Comparison of ENCODE assay signal across 8 cellular contexts in genomic region chr10:97195654-97196212, GRCh38. TPM values are rescaled to one million over a fixed set of nuclear protein-coding genes. Genes with fewer than 3 reads are reported as not detected.
A peak's percentile ranks its signal among the peaks of the same experiment; 100 is the strongest.
DNase-seq lines count a peak whose midpoint lies in the region; ATAC-seq and TF ChIP-seq lines count a peak whose summit lies in the region.

No MANE protein-coding gene starts in this region.

- TF ChIP-seq POLR2A in thyroid gland (IDR thresholded peaks at IDR 0.05), result no peak

- DNase-seq in T-helper 2 cell treated with Interferon-gamma antibody and Interleukin-4, amounts not matched to agents 5 μg/mL and 100 μg/mL, for 36 hours (ENCODE audit: low spot score), result no peak
- DNase-seq in T-helper 2 cell, result no peak
- no peak for DNase-seq in activated T-helper 1 cell treated with anti-CD3 and anti-CD28 coated beads, Interleukin-12 subunit alpha, Interleukin-12 subunit beta, Interleukin-2, Interleukin-4 antibody, amounts not matched to agents 30 ng/mL and 10 ng/mL and 1 ng/mL, durations not matched to agents 14 hours and 24 hours and 36 hours (ENCODE audit: low spot score)
- no peak for DNase-seq in immature natural killer cell
- DNase-seq in NCI-H524 treated with DMSO at 0.1 percent for 48 hours (lab: John Stamatoyannopoulos, UW), result no peak
- DNase-seq in thyroid gland, result no peak

- no peak for TF ChIP-seq CTCF in thyroid gland (IDR thresholded peaks at IDR 0.05)

- H3K4me1 ChIP-seq in subcutaneous abdominal adipose tissue (ENCODE audit: control insufficient read depth in 5 of 5, insufficient read depth in 5 of 5, low read length in 5 of 5) (peaks cover 0 to 11% (median 10%) of the 10 kb centered on the region in 5 donors), thyroid gland (peaks cover 8 to 10% of the 10 kb centered on the region in 2 donors)

- intact Hi-C loops in activated T-helper 1 cell treated with anti-CD3 and anti-CD28 coated beads, Interleukin-12 subunit alpha, Interleukin-12 subunit beta, Interleukin-2, Interleukin-4 antibody, amounts not matched to agents 30 ng/mL and 10 ng/mL and 1 ng/mL, durations not matched to agents 14 hours and 24 hours and 36 hours (cut with micrococcal nuclease), result loop anchor here (1.0 to 2.0 kb wide), 2 partner anchors 35 to 114 kb away; no protein-coding TSS in a partner anchor
- intact Hi-C loops in thyroid gland (cut with DNase I), result no loop called here

- 14 to 27% methylated on average over 3 to 9 of the region's 11 CpGs for WGBS in thyroid gland, 2 donors

- H3K27ac ChIP-seq in subcutaneous abdominal adipose tissue (ENCODE audit: low read depth, low read length) (no peak overlapping the region), thyroid gland (peak overlapping the region in 1 of 3 donors; percentile 45)

- peaks cover 61% of the 10 kb centered on the region for H3K27me3 Mint-ChIP-seq in T-helper 2 cell treated with Interferon-gamma antibody and Interleukin-4, amounts not matched to agents 5 μg/mL and 100 μg/mL, for 36 hours (ENCODE audit: low read depth)
- H3K27me3 Mint-ChIP-seq in activated T-helper 1 cell treated with anti-CD3 and anti-CD28 coated beads, Interleukin-12 subunit alpha, Interleukin-12 subunit beta, Interleukin-2, Interleukin-4 antibody, amounts not matched to agents 30 ng/mL and 10 ng/mL and 1 ng/mL, durations not matched to agents 14 hours and 24 hours and 36 hours (ENCODE audit: insufficient read depth), result peaks cover 59% of the 10 kb centered on the region
- peaks cover 2 to 7% (median 6%) of the 10 kb centered on the region in 3 donors for H3K27me3 Mint-ChIP-seq in immature natural killer cell (ENCODE audit: low read depth in 3 of 3)

- peaks cover 1% of the 10 kb centered on the region for H3K36me3 Mint-ChIP-seq in T-helper 2 cell treated with Interferon-gamma antibody and Interleukin-4, amounts not matched to agents 5 μg/mL and 100 μg/mL, for 36 hours (ENCODE audit: low read depth)
- no peaks in the 10 kb centered on the region for H3K36me3 Mint-ChIP-seq in activated T-helper 1 cell treated with anti-CD3 and anti-CD28 coated beads, Interleukin-12 subunit alpha, Interleukin-12 subunit beta, Interleukin-2, Interleukin-4 antibody, amounts not matched to agents 30 ng/mL and 10 ng/mL and 1 ng/mL, durations not matched to agents 14 hours and 24 hours and 36 hours (ENCODE audit: low read depth)
- no peaks in the 10 kb centered on the region for H3K36me3 Mint-ChIP-seq in immature natural killer cell

- H3K27ac Mint-ChIP-seq in T-helper 2 cell treated with Interferon-gamma antibody and Interleukin-4, amounts not matched to agents 5 μg/mL and 100 μg/mL, for 36 hours, result no peak overlapping the region
- no peak overlapping the region for H3K27ac Mint-ChIP-seq in activated T-helper 1 cell treated with anti-CD3 and anti-CD28 coated beads, Interleukin-12 subunit alpha, Interleukin-12 subunit beta, Interleukin-2, Interleukin-4 antibody, amounts not matched to agents 30 ng/mL and 10 ng/mL and 1 ng/mL, durations not matched to agents 14 hours and 24 hours and 36 hours
- H3K27ac Mint-ChIP-seq in immature natural killer cell, result no peak overlapping the region

- H3K27me3 ChIP-seq in subcutaneous abdominal adipose tissue (ENCODE audit: control insufficient read depth in 5 of 5, insufficient read depth in 4 of 5, low read length in 5 of 5) (peaks cover 7 to 23% (median 13%) of the 10 kb centered on the region in 5 donors), thyroid gland (no peaks in the 10 kb centered on the region)

- peak overlapping the region in 1 of 5 donors; percentile 43 for H3K9ac ChIP-seq in subcutaneous abdominal adipose tissue (ENCODE audit: low read length in 5 of 5)

- no peaks in the 10 kb centered on the region for H3K9me3 ChIP-seq in subcutaneous abdominal adipose tissue (ENCODE audit: control insufficient read depth in 5 of 5, low read length in 5 of 5)
- H3K9me3 ChIP-seq in thyroid gland, result no peaks in the 10 kb centered on the region

- no peaks in the 10 kb centered on the region for H3K36me3 ChIP-seq in subcutaneous abdominal adipose tissue (ENCODE audit: control insufficient read depth in 5 of 5, insufficient read depth in 5 of 5, low read length in 5 of 5)
- H3K36me3 ChIP-seq in thyroid gland, result no peaks in the 10 kb centered on the region

- H3K4me1 Mint-ChIP-seq in T-helper 2 cell treated with Interferon-gamma antibody and Interleukin-4, amounts not matched to agents 5 μg/mL and 100 μg/mL, for 36 hours (ENCODE audit: low read depth), result peaks cover 11% of the 10 kb centered on the region
- H3K4me1 Mint-ChIP-seq in activated T-helper 1 cell treated with anti-CD3 and anti-CD28 coated beads, Interleukin-12 subunit alpha, Interleukin-12 subunit beta, Interleukin-2, Interleukin-4 antibody, amounts not matched to agents 30 ng/mL and 10 ng/mL and 1 ng/mL, durations not matched to agents 14 hours and 24 hours and 36 hours (ENCODE audit: low read depth), result peaks cover 13% of the 10 kb centered on the region
- peaks cover 15 to 32% of the 10 kb centered on the region in 2 donors for H3K4me1 Mint-ChIP-seq in immature natural killer cell

- peak overlapping the region; percentile 43 to 71 (median 67) for H3K4me3 ChIP-seq in subcutaneous abdominal adipose tissue (ENCODE audit: low read depth in 1 of 5, low read length in 5 of 5)
- H3K4me3 ChIP-seq in thyroid gland (replicated peaks in 1 of 3), result peak overlapping the region in 1 of 3 donors; percentile 50

- ATAC-seq in HG03342 (IDR thresholded peaks at IDR 0.05; ENCODE audit: unreplicated experiment), result no peak

- H3K4me3 Mint-ChIP-seq in T-helper 2 cell treated with Interferon-gamma antibody and Interleukin-4, amounts not matched to agents 5 μg/mL and 100 μg/mL, for 36 hours, result peak overlapping the region; percentile 84
- H3K4me3 Mint-ChIP-seq in activated T-helper 1 cell treated with anti-CD3 and anti-CD28 coated beads, Interleukin-12 subunit alpha, Interleukin-12 subunit beta, Interleukin-2, Interleukin-4 antibody, amounts not matched to agents 30 ng/mL and 10 ng/mL and 1 ng/mL, durations not matched to agents 14 hours and 24 hours and 36 hours, result peak overlapping the region; percentile 75
- H3K4me3 Mint-ChIP-seq in immature natural killer cell, result peak overlapping the region; percentile 82 to 92 (median 83)

- no peaks in the 10 kb centered on the region for H3K9me3 Mint-ChIP-seq in T-helper 2 cell treated with Interferon-gamma antibody and Interleukin-4, amounts not matched to agents 5 μg/mL and 100 μg/mL, for 36 hours
- H3K9me3 Mint-ChIP-seq in activated T-helper 1 cell treated with anti-CD3 and anti-CD28 coated beads, Interleukin-12 subunit alpha, Interleukin-12 subunit beta, Interleukin-2, Interleukin-4 antibody, amounts not matched to agents 30 ng/mL and 10 ng/mL and 1 ng/mL, durations not matched to agents 14 hours and 24 hours and 36 hours, result no peaks in the 10 kb centered on the region
- no peaks in the 10 kb centered on the region for H3K9me3 Mint-ChIP-seq in immature natural killer cell

RNA-seq across cellular contexts. Expression of gene SLIT1, which starts 10.0 kb away (rescaled TPM):
- total RNA-seq in activated T-helper 1 cell treated with anti-CD3 and anti-CD28 coated beads, Interleukin-12 subunit alpha, Interleukin-12 subunit beta, Interleukin-2, Interleukin-4 antibody, amounts not matched to agents 30 ng/mL and 10 ng/mL and 1 ng/mL, durations not matched to agents 14 hours and 24 hours and 36 hours, result 0.08 and 0.15 TPM in 2 replicates
- polyA plus RNA-seq in immature natural killer cell, result under 1 TPM in 2 of 3 donors, not detected in 1; 0.07 to 0.36 TPM
- total RNA-seq in thyroid gland, result under 1 TPM; under 0.01 to 0.78 (median 0.15) TPM
